8 cellular contexts compared by ENCODE assay signal in genomic region chr3:197554196-197554561, GRCh38. TPM values are rescaled to one million over a fixed set of nuclear protein-coding genes. Genes with fewer than 3 reads are reported as not detected.
DNase-seq lines count a peak whose midpoint lies in the region; ATAC-seq, FAIRE-seq and TF ChIP-seq lines count a peak whose summit lies in the region.

No MANE protein-coding gene starts in this region.

- peak overlapping the region in 1 of 2 donors; percentile 5 for H3K9ac ChIP-seq in liver (ENCODE audit: low read depth in 1 of 2, low read length in 2 of 2)
- H3K9ac ChIP-seq in HepG2 (ENCODE audit: insufficient read depth, low read depth, low read length), result no peak overlapping the region
- peak overlapping the region; percentile 70 for H3K9ac ChIP-seq in SU-DHL-6 (ENCODE audit: low read length)

- no peaks in the 10 kb centered on the region for H3K36me3 Mint-ChIP-seq in glutamatergic neuron (ENCODE audit: unreplicated experiment)
- H3K36me3 Mint-ChIP-seq in stimulated activated effector memory CD8-positive, alpha-beta T cell treated with anti-CD3 and anti-CD28 coated beads, Interleukin-12 subunit alpha, Interleukin-12 subunit beta, amount 100 ng/mL, for 72 hours, result peaks cover 11% of the 10 kb centered on the region

- TF ChIP-seq CTCF in liver (IDR thresholded peaks at IDR 0.05; ENCODE audit: low read depth, low read length, missing input control) (no peak), HepG2 (CRISPR knock-in tag; IDR thresholded peaks at IDR 0.05) (no peak), SU-DHL-6 (IDR thresholded peaks at IDR 0.05; ENCODE audit: insufficient read depth, low read length, poor library complexity, severe bottlenecking) (no peak), glutamatergic neuron (IDR thresholded peaks at IDR 0.05; ENCODE audit: partially characterized antibody, unreplicated experiment) (no peak)

- no peaks in the 10 kb centered on the region for H3K79me2 ChIP-seq in HepG2 (ENCODE audit: insufficient read depth, low read length)
- H3K79me2 ChIP-seq in SU-DHL-6 (ENCODE audit: insufficient read depth, low read length), result peaks cover 11% of the 10 kb centered on the region

- CTCF ChIA-PET in HepG2 (lab: Yijun Ruan, JAX; ENCODE audit: low intra/inter-chr PET ratio, low total read pairs), result no interaction called here

- H3K4me1 ChIP-seq in liver (ENCODE audit: control insufficient read depth in 4 of 4, insufficient read depth in 4 of 4, low read length in 3 of 4), result peaks cover 3 to 16% (median 12%) of the 10 kb centered on the region in 4 donors
- peaks cover 19% of the 10 kb centered on the region for H3K4me1 ChIP-seq in HepG2 (ENCODE audit: insufficient read depth, low read length)

- no peak for DNase-seq in HepG2 (ENCODE audit: low spot score)
- no peak for DNase-seq in glutamatergic neuron
- DNase-seq in stimulated activated effector memory CD8-positive, alpha-beta T cell treated with anti-CD3 and anti-CD28 coated beads, Interleukin-12 subunit alpha, Interleukin-12 subunit beta, amount 100 ng/mL, for 72 hours (ENCODE audit: low spot score in 2 of 2), result no peak
- no peak for DNase-seq in NCI-H1436 (lab: John Stamatoyannopoulos, UW)
- DNase-seq in NCI-H2081 treated with DMSO at 0.1 percent for 48 hours (lab: John Stamatoyannopoulos, UW), result no peak
- no peak for DNase-seq in NK-92 treated with Interleukin-12 subunit alpha and Interleukin-12 subunit beta, amount 100 ng/mL, for 24 hours (lab: John Stamatoyannopoulos, UW)

- H3K27ac ChIP-seq in liver (ENCODE audit: low read depth in 1 of 2, low read length in 2 of 2) (peak overlapping the region; percentile 51 to 58), HepG2 (ENCODE audit: extremely low read length, insufficient read depth, low read length) (no peak overlapping the region), SU-DHL-6 (ENCODE audit: low read depth, low read length) (peak overlapping the region; percentile 54)

- TF ChIP-seq RAD21 in liver (IDR thresholded peaks at IDR 0.05), result no peak
- no peak for TF ChIP-seq RAD21 in HepG2 (CRISPR knock-in tag; IDR thresholded peaks at IDR 0.05)

- H4K20me1 ChIP-seq in HepG2 (ENCODE audit: insufficient read depth, low read length) (no peaks in the 10 kb centered on the region), SU-DHL-6 (ENCODE audit: low read depth, low read length) (no peaks in the 10 kb centered on the region)

- intact Hi-C loops in HepG2 (cut with micrococcal nuclease; ENCODE audit: unreplicated experiment), result loop anchor here (5.0 kb wide), 1 partner anchor 38 kb away; no protein-coding TSS in a partner anchor

- peaks cover 2% of the 10 kb centered on the region for H3K27me3 Mint-ChIP-seq in glutamatergic neuron (ENCODE audit: unreplicated experiment)

- no peak for FAIRE-seq in HepG2 (lab: Jason Lieb, UNC)

- H3K4me1 Mint-ChIP-seq in glutamatergic neuron (ENCODE audit: low read depth, unreplicated experiment), result peaks cover 20% of the 10 kb centered on the region
- H3K4me1 Mint-ChIP-seq in stimulated activated effector memory CD8-positive, alpha-beta T cell treated with anti-CD3 and anti-CD28 coated beads, Interleukin-12 subunit alpha, Interleukin-12 subunit beta, amount 100 ng/mL, for 72 hours, result peaks cover 29% of the 10 kb centered on the region

- no peaks in the 10 kb centered on the region for H3K9me3 ChIP-seq in liver (ENCODE audit: control insufficient read depth in 4 of 4, low read length in 3 of 4)
- no peaks in the 10 kb centered on the region for H3K9me3 ChIP-seq in HepG2 (ENCODE audit: low read length)
- no peaks in the 10 kb centered on the region for H3K9me3 ChIP-seq in SU-DHL-6 (ENCODE audit: insufficient read depth, low read length)

- 64% methylated on average over 10 of the region's 10 CpGs for WGBS in liver
- 95% methylated on average over 10 of the region's 10 CpGs for WGBS in HepG2 (ENCODE audit: low lambda C conversion rate)

- H3K27me3 ChIP-seq in liver (ENCODE audit: control insufficient read depth in 4 of 4, insufficient read depth in 4 of 4, low read length in 3 of 4) (no peaks in the 10 kb centered on the region), HepG2 (ENCODE audit: control insufficient read depth in 1 of 2, insufficient read depth in 2 of 2, low read length in 2 of 2) (no peaks in the 10 kb centered on the region), SU-DHL-6 (ENCODE audit: low read length) (no peaks in the 10 kb centered on the region)

- no peaks in the 10 kb centered on the region for H3K9me2 ChIP-seq in SU-DHL-6 (replicated peaks; ENCODE audit: insufficient read depth, low read length)

- no peak for TF ChIP-seq POLR2A in HepG2 (IDR thresholded peaks at IDR 0.05; ENCODE audit: insufficient read depth in 1 of 2, low read depth in 2 of 2, low read length in 2 of 2)

- TF ChIP-seq EP300 in HepG2 (IDR thresholded peaks at IDR 0.05; ENCODE audit: low read depth in 2 of 2, low read length in 2 of 2), result no peak
- TF ChIP-seq EP300 in HepG2 (CRISPR knock-in tag; IDR thresholded peaks at IDR 0.05; ENCODE audit: borderline replicate concordance), result no peak

- peak overlapping the region; percentile 71 for H3K4me3 Mint-ChIP-seq in glutamatergic neuron (ENCODE audit: unreplicated experiment)
- H3K4me3 Mint-ChIP-seq in stimulated activated effector memory CD8-positive, alpha-beta T cell treated with anti-CD3 and anti-CD28 coated beads, Interleukin-12 subunit alpha, Interleukin-12 subunit beta, amount 100 ng/mL, for 72 hours, result peak overlapping the region; percentile 85

- no TSS peak for BruUV-seq in HepG2 (replicated peaks; lab: Mats Ljungman, UMichigan)

- H3K27ac Mint-ChIP-seq in glutamatergic neuron (ENCODE audit: unreplicated experiment), result peak overlapping the region; percentile 79
- H3K27ac Mint-ChIP-seq in stimulated activated effector memory CD8-positive, alpha-beta T cell treated with anti-CD3 and anti-CD28 coated beads, Interleukin-12 subunit alpha, Interleukin-12 subunit beta, amount 100 ng/mL, for 72 hours, result peak overlapping the region; percentile 75

- POLR2A ChIA-PET in HepG2 (lab: Yijun Ruan, JAX), result no interaction called here

- no peak for ATAC-seq in HepG2
- ATAC-seq in stimulated activated effector memory CD8-positive, alpha-beta T cell treated with anti-CD3 and anti-CD28 coated beads, Interleukin-12 subunit alpha, Interleukin-12 subunit beta, amount 100 ng/mL, for 72 hours, result no peak

- no peak overlapping the region for H3K4me3 ChIP-seq in liver (ENCODE audit: low read depth in 1 of 3, low read length in 3 of 3)
- H3K4me3 ChIP-seq in HepG2 (replicated peaks in 1 of 3; ENCODE audit: insufficient read depth in 1 of 3, low read depth in 2 of 3, low read length in 3 of 3), result no peak overlapping the region
- peak overlapping the region; percentile 79 for H3K4me3 ChIP-seq in SU-DHL-6 (ENCODE audit: insufficient read depth, low read length, poor library complexity, severe bottlenecking)

- H3K36me3 ChIP-seq in liver (ENCODE audit: control insufficient read depth in 4 of 4, insufficient read depth in 3 of 4, low read depth in 1 of 4, low read length in 3 of 4), result peaks cover 0 to 3% (median 1%) of the 10 kb centered on the region in 4 donors
- H3K36me3 ChIP-seq in HepG2 (replicated peaks in 1 of 2; ENCODE audit: control insufficient read depth in 1 of 2, insufficient read depth in 2 of 2, low read length in 2 of 2), result no peaks in the 10 kb centered on the region; a peak in 2 of 5 replicates
- no peaks in the 10 kb centered on the region for H3K36me3 ChIP-seq in SU-DHL-6 (ENCODE audit: low read length)

- in situ Hi-C loops in HepG2 (cut with HindIII; ENCODE audit: extremely low pct_ligation_motif_present, low pct_unique_long_range_greater_than_20kb), result no loop called here

- H3F3A ChIP-seq in SU-DHL-6 (ENCODE audit: insufficient read depth), result no peaks in the 10 kb centered on the region

- H3K4me2 ChIP-seq in HepG2 (ENCODE audit: low read depth, low read length), result no peak overlapping the region
- peak overlapping the region; percentile 94 for H3K4me2 ChIP-seq in SU-DHL-6 (ENCODE audit: low read depth, low read length, poor library complexity, severe bottlenecking)

- H2AFZ ChIP-seq in HepG2 (ENCODE audit: low read length) (no peak overlapping the region), SU-DHL-6 (ENCODE audit: low read depth, low read length, severe bottlenecking) (peak overlapping the region; percentile 96)

- H3K9me3 Mint-ChIP-seq in glutamatergic neuron (ENCODE audit: unreplicated experiment), result peaks cover 15% of the 10 kb centered on the region
- no peaks in the 10 kb centered on the region for H3K9me3 Mint-ChIP-seq in stimulated activated effector memory CD8-positive, alpha-beta T cell treated with anti-CD3 and anti-CD28 coated beads, Interleukin-12 subunit alpha, Interleukin-12 subunit beta, amount 100 ng/mL, for 72 hours

TF ChIP-seq in liver, 16 proteins besides CTCF, POLR2A, EP300 and RAD21 (continues in another document):
- TF ChIP-seq FOXA1 (IDR thresholded peaks at IDR 0.05) (no peak), SP1 (IDR thresholded peaks at IDR 0.05) (no peak), NR2F2 (IDR thresholded peaks at IDR 0.05) (no peak)

RNA-seq across cellular contexts. Expression of gene BDH1, which starts 1.6 kb away (rescaled TPM):
- total RNA-seq in liver (100 to 1,000 TPM in 1 of 2 donors, 10 to 100 TPM in 1; 49.4 to 140 TPM), HepG2 (2016; rRNA removed; fragmentation: Illumina TruSeq; extraction: Trizol) (21.2 and 26.9 TPM in 2 replicates), glutamatergic neuron (ENCODE audit: unreplicated experiment) (19.4 TPM)
- polyA plus RNA-seq in liver (100 to 1,000 TPM; 213 to 268 TPM), HepG2 (2011; rRNA removed) (71.9 and 88.5 TPM in 2 replicates)
- total RNA-seq in HepG2 (2016; cell fraction: cytosol; rRNA removed; fragmentation: Illumina TruSeq; extraction: Trizol; ENCODE audit: low read depth), result 3.3 and 3.6 TPM in 2 replicates
- total RNA-seq in HepG2 (2016; cell fraction: insoluble cytoplasmic fraction; rRNA removed; fragmentation: Illumina TruSeq; extraction: Trizol), result 21.4 and 23.7 TPM in 2 replicates
- total RNA-seq in HepG2 (2016; cell fraction: membrane; rRNA removed; fragmentation: Illumina TruSeq; extraction: Trizol), result 5.1 and 6.3 TPM in 2 replicates
- 21.5 and 22.1 TPM in 2 replicates for total RNA-seq in HepG2 (2016; cell fraction: nucleus; rRNA removed; fragmentation: Illumina TruSeq; extraction: Trizol)
- 48.3 and 55.2 TPM in 2 replicates for polyA plus RNA-seq in HepG2 (2011; cell fraction: cytosol; rRNA removed)
- polyA plus RNA-seq in HepG2 (2011; cell fraction: nucleus; rRNA removed), result 155 and 175 TPM in 2 replicates
- 58.0 and 95.2 TPM in 2 replicates for polyA plus RNA-seq in HepG2 (2012)
- 3.2 and 4.0 TPM in 2 replicates for polyA plus RNA-seq in HepG2 (2016; cell fraction: cytosol; fragmentation: Illumina TruSeq; extraction: Trizol; ENCODE audit: low read depth)
- 25.8 and 27.9 TPM in 2 replicates for polyA plus RNA-seq in HepG2 (2016; cell fraction: insoluble cytoplasmic fraction; fragmentation: Illumina TruSeq; extraction: Trizol; ENCODE audit: low read depth)
- polyA plus RNA-seq in HepG2 (2016; cell fraction: membrane; fragmentation: Illumina TruSeq; extraction: Trizol; ENCODE audit: low read depth), result 5.6 and 5.9 TPM in 2 replicates
- 56.0 and 59.9 TPM in 2 replicates for polyA plus RNA-seq in HepG2 (2016; cell fraction: nucleus; fragmentation: Illumina TruSeq; extraction: Trizol; ENCODE audit: insufficient read depth, low read depth)
- polyA minus RNA-seq in HepG2 (2011; rRNA and poly(A)+ RNA removed; ENCODE audit: low replicate concordance), result 7.9 and 48.3 TPM in 2 replicates
- 15.6 and 18.9 TPM in 2 replicates for polyA minus RNA-seq in HepG2 (2011; cell fraction: cytosol; rRNA and poly(A)+ RNA removed)
- polyA minus RNA-seq in HepG2 (2011; cell fraction: nucleus; rRNA and poly(A)+ RNA removed), result 54.7 and 82.6 TPM in 2 replicates
